ENCODE assay signal across 8 cellular contexts in the genomic region with DNA sequence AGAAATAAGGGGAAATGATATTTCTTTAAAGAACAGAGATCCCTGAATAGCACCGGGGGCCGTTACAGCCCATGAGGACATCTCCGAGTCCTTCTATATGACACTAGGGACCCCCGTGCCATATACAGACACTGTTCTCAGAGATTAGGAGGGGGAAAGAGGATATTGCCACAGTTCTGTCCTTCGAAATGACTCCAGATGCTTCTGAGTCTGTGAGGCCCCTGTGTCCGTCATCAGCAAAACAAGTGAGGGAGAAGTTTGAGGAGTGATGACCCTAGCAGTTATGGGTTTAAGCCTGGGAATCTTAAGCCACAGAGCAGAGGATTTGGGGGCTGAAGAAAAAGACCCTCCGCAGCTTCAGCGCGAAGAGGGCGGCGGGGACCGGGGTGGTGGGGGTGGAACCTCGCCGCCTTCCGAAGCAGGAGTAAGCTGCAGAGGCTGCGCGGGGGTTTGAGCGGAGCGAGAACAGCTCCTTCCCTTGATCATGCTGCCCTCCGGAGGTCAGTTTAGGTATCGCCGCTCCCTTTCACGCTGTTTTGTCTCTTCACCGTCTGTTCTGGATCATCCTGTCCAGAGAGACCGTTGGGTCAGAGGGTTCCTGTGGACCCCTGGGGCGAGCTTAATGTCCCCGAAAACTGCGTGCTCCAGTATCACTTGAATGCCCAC. TPM values are rescaled to one million over a fixed set of nuclear protein-coding genes. Genes with fewer than 3 reads are reported as not detected.
DNase-seq lines count a peak whose midpoint lies in the region; ATAC-seq and TF ChIP-seq lines count a peak whose summit lies in the region.

No MANE protein-coding gene starts in this region.

- no peaks in the 10 kb centered on the region for H3K9me3 Mint-ChIP-seq in T-helper 2 cell treated with Interferon-gamma antibody and Interleukin-4, amounts not matched to agents 5 μg/mL and 100 μg/mL, for 36 hours

- H3K4me3 Mint-ChIP-seq in T-helper 2 cell treated with Interferon-gamma antibody and Interleukin-4, amounts not matched to agents 5 μg/mL and 100 μg/mL, for 36 hours: peak overlapping the region; percentile 95

- peak overlapping the region; percentile 90 for H3K27ac Mint-ChIP-seq in T-helper 2 cell treated with Interferon-gamma antibody and Interleukin-4, amounts not matched to agents 5 μg/mL and 100 μg/mL, for 36 hours

- H3K9ac ChIP-seq in DND-41 (ENCODE audit: low read depth, low read length): peak overlapping the region; percentile 67

- H3K9me3 ChIP-seq in DND-41 (ENCODE audit: insufficient read depth, low read length, severe bottlenecking) (no peaks in the 10 kb centered on the region), right atrium auricular region (no peaks in the 10 kb centered on the region), psoas muscle (no peaks in the 10 kb centered on the region)

- peaks cover 14% of the 10 kb centered on the region for H3K79me2 ChIP-seq in DND-41 (ENCODE audit: insufficient read depth, low read length)

- intact Hi-C loops in psoas muscle (cut with DNase I): loop anchor here (1.0 to 5.0 kb wide), 6 partner anchors 41 to 233 kb away; a partner anchor contains a TSS

- H3K27ac ChIP-seq in DND-41 (ENCODE audit: low read length) (peak overlapping the region; percentile 80), right atrium auricular region (peak overlapping the region; percentile 93 to 95), psoas muscle (peak overlapping the region; percentile 85)

- WGBS in psoas muscle, 3 donors: 5 to 7% (median 5%) methylated on average over 28 of the region's 28 CpGs

- H3K4me3 ChIP-seq in DND-41 (ENCODE audit: low read depth in 1 of 2, low read length in 2 of 2) (peak overlapping the region; percentile 19 to 63; a peak in 3 of 4 replicates), right atrium auricular region (peak overlapping the region; percentile 36 to 62), psoas muscle (peak overlapping the region; percentile 74)

- no peaks in the 10 kb centered on the region for H4K20me1 ChIP-seq in DND-41 (ENCODE audit: insufficient read depth, low read length)

- peak overlapping the region; percentile 88 for H3K4me2 ChIP-seq in DND-41 (ENCODE audit: insufficient read depth, low read length)

- H2AFZ ChIP-seq in DND-41 (ENCODE audit: low read depth, low read length): peak overlapping the region; percentile 85

- TF ChIP-seq CTCF in DND-41 (IDR thresholded peaks at IDR 0.05; ENCODE audit: borderline replicate concordance, extremely low read depth, low read length, poor library complexity, severe bottlenecking): peak; percentile 93
- peak; percentile 91 to 98 for TF ChIP-seq CTCF in right atrium auricular region (IDR thresholded peaks at IDR 0.05)
- peak; percentile 98 for TF ChIP-seq CTCF in psoas muscle (IDR thresholded peaks at IDR 0.05)

- H3K27me3 ChIP-seq in DND-41 (ENCODE audit: insufficient read depth, low read length, poor library complexity) (no peaks in the 10 kb centered on the region), right atrium auricular region (no peaks in the 10 kb centered on the region), psoas muscle (ENCODE audit: insufficient read depth in 3 of 3, low read length in 2 of 3) (no peaks in the 10 kb centered on the region)

- peak; percentile 53 for ATAC-seq in DND-41 (ENCODE audit: insufficient read depth, low read depth)
- peak; percentile 35 for ATAC-seq in HG02852 (IDR thresholded peaks at IDR 0.05; ENCODE audit: unreplicated experiment)
- peak; percentile 72 to 82 (median 78) for ATAC-seq in psoas muscle

- H3K4me1 ChIP-seq in DND-41 (ENCODE audit: insufficient read depth, low read length) (peaks cover 39% of the 10 kb centered on the region), right atrium auricular region (peaks cover 0 to 25% of the 10 kb centered on the region in 2 donors), psoas muscle (peaks cover 13% of the 10 kb centered on the region)

- H3K36me3 Mint-ChIP-seq in T-helper 2 cell treated with Interferon-gamma antibody and Interleukin-4, amounts not matched to agents 5 μg/mL and 100 μg/mL, for 36 hours (ENCODE audit: low read depth): peaks cover 24% of the 10 kb centered on the region

- peaks cover 36% of the 10 kb centered on the region for H3K4me1 Mint-ChIP-seq in T-helper 2 cell treated with Interferon-gamma antibody and Interleukin-4, amounts not matched to agents 5 μg/mL and 100 μg/mL, for 36 hours (ENCODE audit: low read depth)

- DNase-seq in DND-41 (peak; percentile 91), NCI-H2029 (lab: John Stamatoyannopoulos, UW) (peak; percentile 74), anterior cingulate cortex (lab: John Stamatoyannopoulos, UW) (peak in 57 of 58 donors; percentile 50 to 92 (median 76)), right atrium auricular region (ENCODE audit: low spot score) (peak; percentile 95), psoas muscle (peak; percentile 87 to 92), ureter (ENCODE audit: low spot score) (peak; percentile 92)
- DNase-seq in T-helper 2 cell treated with Interferon-gamma antibody and Interleukin-4, amounts not matched to agents 5 μg/mL and 100 μg/mL, for 36 hours (ENCODE audit: low spot score): peak; percentile 85

- H3K36me3 ChIP-seq in DND-41 (ENCODE audit: insufficient read depth, low read length): peaks cover 18% of the 10 kb centered on the region
- H3K36me3 ChIP-seq in right atrium auricular region: no peaks in the 10 kb centered on the region
- peaks cover 6 to 20% of the 10 kb centered on the region in 2 donors for H3K36me3 ChIP-seq in psoas muscle (ENCODE audit: insufficient read depth in 1 of 2, low read depth in 1 of 2)

- peaks cover 8% of the 10 kb centered on the region for H3K27me3 Mint-ChIP-seq in T-helper 2 cell treated with Interferon-gamma antibody and Interleukin-4, amounts not matched to agents 5 μg/mL and 100 μg/mL, for 36 hours (ENCODE audit: low read depth)

RNA-seq across cellular contexts. Expression of a gene that starts 23.6 kb away (rescaled TPM):
- total RNA-seq in right atrium auricular region (10 to 100 TPM; 19.0 to 31.7 TPM), psoas muscle (10 to 100 TPM; 35.7 to 52.5 (median 46.8) TPM), ureter (80.8 TPM)
- 10 to 100 TPM; 29.3 to 31.6 (median 30.2) TPM for polyA plus RNA-seq in psoas muscle

RNA-seq across cellular contexts. Expression of a gene that starts 23.8 kb away (rescaled TPM):
- 1,000 to 10,000 TPM; 1,188 to 1,719 TPM for total RNA-seq in right atrium auricular region
- total RNA-seq in psoas muscle: 1,000 to 10,000 TPM; 1,108 to 1,410 (median 1,267) TPM
- polyA plus RNA-seq in psoas muscle: 1,000 to 10,000 TPM; 1,958 to 4,446 (median 3,068) TPM
- 3,074 TPM for total RNA-seq in ureter

RNA-seq across cellular contexts. Expression of a gene that starts 28.8 kb away (rescaled TPM):
- total RNA-seq in right atrium auricular region (10 to 100 TPM in 1 of 2 donors, 1 to 10 TPM in 1; 9.4 to 12.1 TPM), psoas muscle (1 to 10 TPM; 1.3 to 3.6 (median 1.7) TPM), ureter (20.2 TPM)
- polyA plus RNA-seq in psoas muscle: 1 to 10 TPM; 1.7 to 3.0 (median 1.8) TPM

RNA-seq across cellular contexts. Expression of a gene that starts 39.8 kb away (rescaled TPM):
- total RNA-seq in right atrium auricular region: 10 to 100 TPM in 1 of 2 donors, 1 to 10 TPM in 1; 7.5 to 13.9 TPM
- total RNA-seq in psoas muscle: 10 to 100 TPM; 27.9 to 31.6 (median 29.1) TPM
- polyA plus RNA-seq in psoas muscle: 10 to 100 TPM; 29.9 to 39.4 (median 34.6) TPM
- total RNA-seq in ureter: 50.6 TPM

RNA-seq across cellular contexts. Expression of a gene that starts 40.9 kb away (rescaled TPM):
- total RNA-seq in right atrium auricular region: 10 to 100 TPM; 22.5 to 30.9 TPM
- 10 to 100 TPM; 22.4 to 46.0 (median 34.7) TPM for total RNA-seq in psoas muscle
- polyA plus RNA-seq in psoas muscle: 10 to 100 TPM; 33.3 to 65.0 (median 44.4) TPM
- total RNA-seq in ureter: 53.8 TPM

Comparison
In these comparisons a context has a peak if more than half of its experiments do, and no peak if none do; other contexts are left out.
1. Peak in every context shown above with its lines: DNase-seq, ATAC-seq, H3K4me3 ChIP-seq and H3K27ac ChIP-seq.